ENCODE assay signal across 8 cellular contexts in the genomic region with DNA sequence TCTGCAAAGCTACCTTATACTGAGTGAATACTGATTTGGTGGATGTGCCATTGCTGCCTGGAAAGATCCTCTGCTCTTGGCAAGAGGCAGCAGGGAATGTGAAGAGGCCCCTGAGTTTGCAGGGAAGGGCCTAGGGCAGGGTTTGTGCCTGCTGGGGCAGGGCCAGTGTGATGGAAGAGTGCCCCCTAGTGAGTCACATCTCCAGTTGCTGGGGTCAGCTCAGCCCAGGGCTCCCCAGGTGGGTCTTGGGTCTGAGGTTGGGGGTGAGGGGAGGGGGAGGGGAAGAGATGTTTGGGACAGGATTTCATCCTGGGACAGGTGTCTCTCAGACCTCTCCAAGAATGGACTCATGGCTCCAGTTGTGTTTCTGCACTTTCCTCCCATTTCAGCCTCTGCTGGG. TPM values are rescaled to one million over a fixed set of nuclear protein-coding genes. Genes with fewer than 3 reads are reported as not detected.
A peak's percentile ranks its signal among the peaks of the same experiment; 100 is the strongest.
DNase-seq lines count a peak whose midpoint lies in the region; ATAC-seq and TF ChIP-seq lines count a peak whose summit lies in the region.

No MANE protein-coding gene starts in this region.

- no peaks in the 10 kb centered on the region for H3K79me2 ChIP-seq in DOHH2 (ENCODE audit: control insufficient read depth, low read length)
- H3K79me2 ChIP-seq in trophoblast cell (ENCODE audit: control insufficient read depth, insufficient read depth, low read length, poor library complexity): peaks cover 14% of the 10 kb centered on the region

- no peak overlapping the region for H2BK120ac ChIP-seq in trophoblast cell (ENCODE audit: insufficient read depth, low read length, poor library complexity)

- H3K4ac ChIP-seq in trophoblast cell (ENCODE audit: low read depth, low read length): no peak overlapping the region

- H3K4me2 ChIP-seq in DOHH2 (ENCODE audit: low read length): no peak overlapping the region
- no peak overlapping the region for H3K4me2 ChIP-seq in trophoblast cell (ENCODE audit: low read length)

- no peak overlapping the region for H2BK5ac ChIP-seq in trophoblast cell (ENCODE audit: low read depth, low read length, poor library complexity)

- DNase-seq in LNCaP clone FGC (ENCODE audit: low read depth): no peak
- peak; percentile 55 for DNase-seq in cerebellar cortex (ENCODE audit: low spot score)
- peak; percentile 59 for DNase-seq in midbrain (lab: John Stamatoyannopoulos, UW)
- DNase-seq in trophoblast cell: no peak
- no peak for DNase-seq in hippocampal formation (lab: John Stamatoyannopoulos, UW)

- H2BK12ac ChIP-seq in trophoblast cell (ENCODE audit: low read length): no peak overlapping the region

- peaks cover 28% of the 10 kb centered on the region for H3K79me1 ChIP-seq in trophoblast cell (ENCODE audit: low read length)

- H2AFZ ChIP-seq in trophoblast cell (ENCODE audit: insufficient read depth, low read length, poor library complexity): no peak overlapping the region

- no peak overlapping the region for H3K27ac ChIP-seq in DOHH2 (ENCODE audit: low read depth, low read length)
- no peak overlapping the region for H3K27ac ChIP-seq in trophoblast cell (ENCODE audit: low read depth, low read length)

- no peak overlapping the region for H3K23ac ChIP-seq in trophoblast cell (ENCODE audit: low read length)

- H3K4me1 ChIP-seq in DOHH2 (ENCODE audit: control insufficient read depth, low read length) (no peaks in the 10 kb centered on the region), trophoblast cell (ENCODE audit: control insufficient read depth in 1 of 2, insufficient read depth in 2 of 2, low read length in 2 of 2) (peaks cover 26 to 27% of the 10 kb centered on the region in 2 experiments)

- no peak overlapping the region for H4K8ac ChIP-seq in trophoblast cell (ENCODE audit: low read depth, low read length)

- H3K9ac ChIP-seq in trophoblast cell (ENCODE audit: low read length): no peak overlapping the region

- no peaks in the 10 kb centered on the region for H3F3A ChIP-seq in DOHH2 (ENCODE audit: control insufficient read depth, insufficient read depth)

- no peak for ATAC-seq in GM19324 (IDR thresholded peaks at IDR 0.05; ENCODE audit: low FRiP score, unreplicated experiment)
- ATAC-seq in HG03439 (IDR thresholded peaks at IDR 0.05; ENCODE audit: unreplicated experiment): no peak

- no peak overlapping the region for H4K12ac ChIP-seq in trophoblast cell (ENCODE audit: low read depth, low read length)

- TF ChIP-seq CTCF in DOHH2 (IDR thresholded peaks at IDR 0.05; ENCODE audit: low read depth, low read length, poor library complexity, severe bottlenecking) (peak; percentile 44), LNCaP clone FGC (IDR thresholded peaks at IDR 0.05; ENCODE audit: control insufficient read depth, extremely low read depth, insufficient read depth) (peak; percentile 35; the same call in 1 of the 2 replicates)

- H3K9me3 ChIP-seq in DOHH2 (ENCODE audit: control insufficient read depth, insufficient read depth, low read length): no peaks in the 10 kb centered on the region
- no peaks in the 10 kb centered on the region for H3K9me3 ChIP-seq in trophoblast cell (ENCODE audit: insufficient read depth, low read depth, low read length)

- H4K91ac ChIP-seq in trophoblast cell (ENCODE audit: low read depth, low read length): no peak overlapping the region

- H3K27me3 ChIP-seq in DOHH2 (ENCODE audit: control insufficient read depth, low read length) (peaks cover 19% of the 10 kb centered on the region), trophoblast cell (ENCODE audit: insufficient read depth, low read length) (no peaks in the 10 kb centered on the region)

- no peaks in the 10 kb centered on the region for H3K9me2 ChIP-seq in DOHH2 (replicated peaks; ENCODE audit: control insufficient read depth, low read length)

- no peak overlapping the region for H3K14ac ChIP-seq in trophoblast cell (ENCODE audit: low read length)

- H3K36me3 ChIP-seq in DOHH2 (ENCODE audit: control insufficient read depth, low read length): no peaks in the 10 kb centered on the region
- H3K36me3 ChIP-seq in trophoblast cell (ENCODE audit: control insufficient read depth in 1 of 2, insufficient read depth in 2 of 2, low read length in 2 of 2): no peaks in the 10 kb centered on the region

- H2AK5ac ChIP-seq in trophoblast cell (ENCODE audit: low read length): no peak overlapping the region

- no peaks in the 10 kb centered on the region for H4K20me1 ChIP-seq in DOHH2 (ENCODE audit: control insufficient read depth, insufficient read depth, low read depth, low read length)

- no peak overlapping the region for H3K18ac ChIP-seq in trophoblast cell (ENCODE audit: low read length)

- H3K4me3 ChIP-seq in DOHH2 (ENCODE audit: low read length) (no peak overlapping the region), LNCaP clone FGC (ENCODE audit: low read depth, low read length) (no peak overlapping the region), trophoblast cell (ENCODE audit: low read depth, low read length) (no peak overlapping the region)

RNA-seq across cellular contexts. Expression of a gene that starts 4.1 kb away (rescaled TPM):
- polyA plus RNA-seq in trophoblast cell (2013): 83.2 and 85.9 TPM in 2 replicates

Comparison
In these comparisons a context has a peak if more than half of its experiments do, and no peak if none do; other contexts are left out.
1. DNase-seq: peak in cerebellar cortex (single experiment) and midbrain (single experiment); none in LNCaP clone FGC (single experiment), trophoblast cell (0 of 2) and hippocampal formation (0 of 2).